ENCODE assay signal across 18 cellular contexts in genomic region chr6:155080876-155081845, GRCh38.
DNase-seq lines count a peak whose midpoint lies in the region; ATAC-seq and TF ChIP-seq lines count a peak whose summit lies in the region.
"Had no signal": no experiment of that assay in that cellular context is flagged by ENCODE, and none has a peak within 500 bp of the region (broad histone marks: within the 10 kb centered on the region; RNA-seq: fewer than 3 reads in every experiment).

No MANE protein-coding gene starts in this region.

- H3K4me3 ChIP-seq in MG63 (no peak overlapping the region), skeletal muscle cell (ENCODE audit: low read depth, low read length) (no peak overlapping the region)

- peaks cover 2% of the 10 kb centered on the region for H3K27me3 Mint-ChIP-seq in endothelial cell (ENCODE audit: unreplicated experiment)
- H3K27me3 Mint-ChIP-seq: naive thymus-derived CD4-positive, alpha-beta T cell had no signal

- no peaks in the 10 kb centered on the region for H3K27me3 ChIP-seq in MG63
- H3K27me3 ChIP-seq: foreskin keratinocyte had no signal

- no peaks in the 10 kb centered on the region for H3K36me3 Mint-ChIP-seq in endothelial cell (ENCODE audit: low read depth, unreplicated experiment)
- H3K36me3 Mint-ChIP-seq: naive thymus-derived CD4-positive, alpha-beta T cell had no signal

- H3K4me1 Mint-ChIP-seq in endothelial cell (ENCODE audit: unreplicated experiment) = peaks cover 63% of the 10 kb centered on the region

- H3K4me3 Mint-ChIP-seq in endothelial cell (ENCODE audit: unreplicated experiment) = no peak overlapping the region
- H3K4me3 Mint-ChIP-seq: activated CD4-positive, alpha-beta T cell treated with anti-CD3 and anti-CD28 coated beads for 36 hours; activated naive CD4-positive, alpha-beta T cell treated with anti-CD3 and anti-CD28 coated beads for 36 hours; naive thymus-derived CD4-positive, alpha-beta T cell; T-helper 2 cell treated with Interferon-gamma antibody and Interleukin-4, amounts not matched to agents 5 μg/mL and 100 μg/mL, for 36 hours had no signal

- H3K9me3 ChIP-seq in MG63 = no peaks in the 10 kb centered on the region

- TF ChIP-seq CTCF in endothelial cell (IDR thresholded peaks at IDR 0.05; ENCODE audit: unreplicated experiment) = no peak

- peak overlapping the region; percentile 95 for H3K27ac Mint-ChIP-seq in endothelial cell (ENCODE audit: unreplicated experiment)
- H3K27ac Mint-ChIP-seq: activated CD4-positive, alpha-beta T cell treated with anti-CD3 and anti-CD28 coated beads for 36 hours; activated naive CD4-positive, alpha-beta T cell treated with anti-CD3 and anti-CD28 coated beads for 36 hours had no signal

- H3K36me3 ChIP-seq in MG63 = no peaks in the 10 kb centered on the region

- H3K9me3 Mint-ChIP-seq in endothelial cell (ENCODE audit: unreplicated experiment) = no peaks in the 10 kb centered on the region
- H3K9me3 Mint-ChIP-seq: activated naive CD4-positive, alpha-beta T cell treated with anti-CD3 and anti-CD28 coated beads for 36 hours; naive thymus-derived CD4-positive, alpha-beta T cell; T-helper 2 cell treated with Interferon-gamma antibody and Interleukin-4, amounts not matched to agents 5 μg/mL and 100 μg/mL, for 36 hours had no signal

- DNase-seq in GM04503 (ENCODE audit: low read depth) (peak; percentile 79), MG63 (peak; percentile 21), endothelial cell (ENCODE audit: low spot score) (no peak), skeletal muscle cell (ENCODE audit: low read depth) (peak; percentile 66)
- DNase-seq in activated effector memory CD4-positive, alpha-beta T cell treated with anti-CD3 and anti-CD28 coated beads, Interleukin-2, amount 50 U/mL, for 16 hours = no peak
- DNase-seq: activated CD4-positive, alpha-beta T cell treated with anti-CD3 and anti-CD28 coated beads for 36 hours; activated CD8-positive, alpha-beta memory T cell treated with anti-CD3 and anti-CD28 coated beads, Interleukin-2, amount 50 U/mL, for 48 hours; activated naive CD4-positive, alpha-beta T cell treated with anti-CD3 and anti-CD28 coated beads for 36 hours; C1 segment of cervical spinal cord; effector CD8-positive, alpha-beta T cell; foreskin keratinocyte; naive thymus-derived CD4-positive, alpha-beta T cell; NCI-H1092 treated with DMSO at 0.1 percent for 48 hours; NCI-H2227 treated with DMSO at 0.1 percent for 48 hours; SHP77 had no signal

- no peak for ATAC-seq in GM21737 (IDR thresholded peaks at IDR 0.05; ENCODE audit: unreplicated experiment)
- ATAC-seq in HG02970 (IDR thresholded peaks at IDR 0.05; ENCODE audit: low FRiP score, unreplicated experiment) = no peak
- ATAC-seq: foreskin keratinocyte; naive thymus-derived CD4-positive, alpha-beta T cell had no signal

Comparison
In these comparisons a context has a peak if more than half of its experiments do, and no peak if none do; other contexts are left out.
1. DNase-seq: peak in GM04503 (single experiment), MG63 (single experiment) and skeletal muscle cell (single experiment); none in endothelial cell (single experiment) and activated effector memory CD4-positive, alpha-beta T cell treated with anti-CD3 and anti-CD28 coated beads, Interleukin-2, amount 50 U/mL, for 16 hours (single experiment).